In genomic region chr5:112436139-112436538, GRCh38 we compare ENCODE assay signal across 1 cellular context.
TF ChIP-seq lines count a peak whose summit lies in the region.

No MANE protein-coding gene starts in this region.

TF ChIP-seq in H1, 55 proteins besides CTCF, POLR2A, EP300 and RAD21 (continued from another document):
- TF ChIP-seq RXRA (IDR thresholded peaks at IDR 0.05; ENCODE audit: insufficient read depth, low read depth, low read length) (no peak), SAP30 (IDR thresholded peaks at IDR 0.05; ENCODE audit: insufficient read depth, insufficient replicate concordance, low read length) (no peak), TCF12 (IDR thresholded peaks at IDR 0.05; ENCODE audit: low read depth, low read length) (no peak), POU5F1 (IDR thresholded peaks at IDR 0.05; ENCODE audit: low read depth, low read length) (no peak)
- TF ChIP-seq, protein P1, sequence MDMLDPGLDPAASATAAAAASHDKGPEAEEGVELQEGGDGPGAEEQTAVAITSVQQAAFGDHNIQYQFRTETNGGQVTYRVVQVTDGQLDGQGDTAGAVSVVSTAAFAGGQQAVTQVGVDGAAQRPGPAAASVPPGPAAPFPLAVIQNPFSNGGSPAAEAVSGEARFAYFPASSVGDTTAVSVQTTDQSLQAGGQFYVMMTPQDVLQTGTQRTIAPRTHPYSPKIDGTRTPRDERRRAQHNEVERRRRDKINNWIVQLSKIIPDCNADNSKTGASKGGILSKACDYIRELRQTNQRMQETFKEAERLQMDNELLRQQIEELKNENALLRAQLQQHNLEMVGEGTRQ (IDR thresholded peaks at IDR 0.05; ENCODE audit: low read length) = no peak
- TF ChIP-seq, protein P2, sequence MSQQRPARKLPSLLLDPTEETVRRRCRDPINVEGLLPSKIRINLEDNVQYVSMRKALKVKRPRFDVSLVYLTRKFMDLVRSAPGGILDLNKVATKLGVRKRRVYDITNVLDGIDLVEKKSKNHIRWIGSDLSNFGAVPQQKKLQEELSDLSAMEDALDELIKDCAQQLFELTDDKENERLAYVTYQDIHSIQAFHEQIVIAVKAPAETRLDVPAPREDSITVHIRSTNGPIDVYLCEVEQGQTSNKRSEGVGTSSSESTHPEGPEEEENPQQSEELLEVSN (IDR thresholded peaks at IDR 0.05) = no peak
- TF ChIP-seq, protein P3, sequence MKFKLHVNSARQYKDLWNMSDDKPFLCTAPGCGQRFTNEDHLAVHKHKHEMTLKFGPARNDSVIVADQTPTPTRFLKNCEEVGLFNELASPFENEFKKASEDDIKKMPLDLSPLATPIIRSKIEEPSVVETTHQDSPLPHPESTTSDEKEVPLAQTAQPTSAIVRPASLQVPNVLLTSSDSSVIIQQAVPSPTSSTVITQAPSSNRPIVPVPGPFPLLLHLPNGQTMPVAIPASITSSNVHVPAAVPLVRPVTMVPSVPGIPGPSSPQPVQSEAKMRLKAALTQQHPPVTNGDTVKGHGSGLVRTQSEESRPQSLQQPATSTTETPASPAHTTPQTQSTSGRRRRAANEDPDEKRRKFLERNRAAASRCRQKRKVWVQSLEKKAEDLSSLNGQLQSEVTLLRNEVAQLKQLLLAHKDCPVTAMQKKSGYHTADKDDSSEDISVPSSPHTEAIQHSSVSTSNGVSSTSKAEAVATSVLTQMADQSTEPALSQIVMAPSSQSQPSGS (IDR thresholded peaks at IDR 0.05; ENCODE audit: low read length) = no peak
